Comparison of ENCODE assay signal across 8 cellular contexts in genomic region chr19:1478934-1479707, GRCh38.
DNase-seq lines count a peak whose midpoint lies in the region; ATAC-seq, FAIRE-seq and TF ChIP-seq lines count a peak whose summit lies in the region.

Gene C19orf25, minus strand, starts transcription at chr19:1479215. Its CDS starts 312 bp downstream, at chr19:1478903.

- peak; percentile 72 for FAIRE-seq in colon (lab: Jason Lieb, UNC)

- TF ChIP-seq POLR2A in GM19193 (IDR thresholded peaks at IDR 0.05; ENCODE audit: extremely low read depth, insufficient read depth, insufficient read length): peak; percentile 88

- peak; percentile 85 for ATAC-seq in HG03439 (IDR thresholded peaks at IDR 0.05; ENCODE audit: unreplicated experiment)

- H3K27ac ChIP-seq in layer of hippocampus (ENCODE audit: low read depth, low read length): peak within 1 kb of the TSS; percentile 73

- H3K27me3 ChIP-seq in layer of hippocampus (ENCODE audit: control insufficient read depth, insufficient read depth, low read length): no peaks in the 10 kb centered on the region

- DNase-seq in AML-193 (lab: John Stamatoyannopoulos, UW): peak; percentile 85 to 87
- peak; percentile 77 to 93 for DNase-seq in NCI-H526 (lab: John Stamatoyannopoulos, UW)
- peak; percentile 89 to 91 for DNase-seq in activated CD4-positive, alpha-beta T cell treated with anti-CD3 and anti-CD28 coated beads for 4 hours
- peak; percentile 81 to 89 (median 88) for DNase-seq in stimulated activated CD4-positive, alpha-beta T cell treated with anti-CD3 and anti-CD28 coated beads, Interleukin-1b, Interleukin-23, amount 100 ng/mL, for 24 hours (ENCODE audit: low read depth in 4 of 4, low spot score in 1 of 4)

Comparison
In these comparisons a context has a peak if more than half of its experiments do, and no peak if none do; other contexts are left out.
1. Peak in every context shown above with its lines: DNase-seq, ATAC-seq and H3K27ac ChIP-seq.